Comparison of ENCODE assay signal across 2 cellular contexts in genomic region chr11:35617316-35617686, GRCh38.
TF ChIP-seq lines count a peak whose summit lies in the region.

No MANE protein-coding gene starts in this region.

TF ChIP-seq in SK-N-SH, 30 proteins besides CTCF, POLR2A, EP300 and RAD21 (continued from another document):
- TF ChIP-seq, protein P1, sequence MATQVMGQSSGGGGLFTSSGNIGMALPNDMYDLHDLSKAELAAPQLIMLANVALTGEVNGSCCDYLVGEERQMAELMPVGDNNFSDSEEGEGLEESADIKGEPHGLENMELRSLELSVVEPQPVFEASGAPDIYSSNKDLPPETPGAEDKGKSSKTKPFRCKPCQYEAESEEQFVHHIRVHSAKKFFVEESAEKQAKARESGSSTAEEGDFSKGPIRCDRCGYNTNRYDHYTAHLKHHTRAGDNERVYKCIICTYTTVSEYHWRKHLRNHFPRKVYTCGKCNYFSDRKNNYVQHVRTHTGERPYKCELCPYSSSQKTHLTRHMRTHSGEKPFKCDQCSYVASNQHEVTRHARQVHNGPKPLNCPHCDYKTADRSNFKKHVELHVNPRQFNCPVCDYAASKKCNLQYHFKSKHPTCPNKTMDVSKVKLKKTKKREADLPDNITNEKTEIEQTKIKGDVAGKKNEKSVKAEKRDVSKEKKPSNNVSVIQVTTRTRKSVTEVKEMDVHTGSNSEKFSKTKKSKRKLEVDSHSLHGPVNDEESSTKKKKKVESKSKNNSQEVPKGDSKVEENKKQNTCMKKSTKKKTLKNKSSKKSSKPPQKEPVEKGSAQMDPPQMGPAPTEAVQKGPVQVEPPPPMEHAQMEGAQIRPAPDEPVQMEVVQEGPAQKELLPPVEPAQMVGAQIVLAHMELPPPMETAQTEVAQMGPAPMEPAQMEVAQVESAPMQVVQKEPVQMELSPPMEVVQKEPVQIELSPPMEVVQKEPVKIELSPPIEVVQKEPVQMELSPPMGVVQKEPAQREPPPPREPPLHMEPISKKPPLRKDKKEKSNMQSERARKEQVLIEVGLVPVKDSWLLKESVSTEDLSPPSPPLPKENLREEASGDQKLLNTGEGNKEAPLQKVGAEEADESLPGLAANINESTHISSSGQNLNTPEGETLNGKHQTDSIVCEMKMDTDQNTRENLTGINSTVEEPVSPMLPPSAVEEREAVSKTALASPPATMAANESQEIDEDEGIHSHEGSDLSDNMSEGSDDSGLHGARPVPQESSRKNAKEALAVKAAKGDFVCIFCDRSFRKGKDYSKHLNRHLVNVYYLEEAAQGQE (IDR thresholded peaks at IDR 0.05; ENCODE audit: low read depth, low read length): no peak
- no peak for TF ChIP-seq CHD2 (IDR thresholded peaks at IDR 0.05; ENCODE audit: low read length, partially characterized antibody)
- no peak for TF ChIP-seq GATA2 (CRISPR knock-in tag; IDR thresholded peaks at IDR 0.05)
- TF ChIP-seq RCOR1 (IDR thresholded peaks at IDR 0.05; ENCODE audit: low read length): no peak
- TF ChIP-seq MXI1 (IDR thresholded peaks at IDR 0.05; ENCODE audit: low read depth, low read length): no peak
- TF ChIP-seq, protein P2, sequence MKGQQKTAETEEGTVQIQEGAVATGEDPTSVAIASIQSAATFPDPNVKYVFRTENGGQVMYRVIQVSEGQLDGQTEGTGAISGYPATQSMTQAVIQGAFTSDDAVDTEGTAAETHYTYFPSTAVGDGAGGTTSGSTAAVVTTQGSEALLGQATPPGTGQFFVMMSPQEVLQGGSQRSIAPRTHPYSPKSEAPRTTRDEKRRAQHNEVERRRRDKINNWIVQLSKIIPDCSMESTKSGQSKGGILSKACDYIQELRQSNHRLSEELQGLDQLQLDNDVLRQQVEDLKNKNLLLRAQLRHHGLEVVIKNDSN (IDR thresholded peaks at IDR 0.05; ENCODE audit: borderline replicate concordance, low read depth): no peak
- no peak for TF ChIP-seq POLR2AphosphoS5 (IDR thresholded peaks at IDR 0.05; ENCODE audit: low read depth, low read length)
- TF ChIP-seq RFX5 (IDR thresholded peaks at IDR 0.05; ENCODE audit: low read length): no peak

TF ChIP-seq in SK-N-SH treated with all-trans-retinoic acid at 6 μM for 48 hours, 23 proteins besides CTCF, POLR2A, EP300 and RAD21 (continued from another document):
- TF ChIP-seq CSRNP3 (CRISPR knock-in tag; IDR thresholded peaks at IDR 0.05) (no peak), RARB (CRISPR knock-in tag; IDR thresholded peaks at IDR 0.05) (no peak), GLIS3 (CRISPR knock-in tag; IDR thresholded peaks at IDR 0.05) (no peak), TOX (CRISPR knock-in tag; IDR thresholded peaks at IDR 0.05; ENCODE audit: borderline replicate concordance) (no peak), ESRRG (CRISPR knock-in tag; IDR thresholded peaks at IDR 0.05) (no peak), ZNF565 (CRISPR knock-in tag; conservative IDR thresholded peaks at IDR 0.05; ENCODE audit: low read depth) (no peak), OSR1 (CRISPR knock-in tag; IDR thresholded peaks at IDR 0.05) (no peak), ZNF8 (CRISPR knock-in tag; IDR thresholded peaks at IDR 0.05) (no peak), SNAI2 (CRISPR knock-in tag; IDR thresholded peaks at IDR 0.05) (no peak), ZFP30 (CRISPR knock-in tag; IDR thresholded peaks at IDR 0.05) (no peak), POU6F1 (CRISPR knock-in tag; IDR thresholded peaks at IDR 0.05; ENCODE audit: borderline replicate concordance, low read depth) (no peak)
- TF ChIP-seq, protein P3, sequence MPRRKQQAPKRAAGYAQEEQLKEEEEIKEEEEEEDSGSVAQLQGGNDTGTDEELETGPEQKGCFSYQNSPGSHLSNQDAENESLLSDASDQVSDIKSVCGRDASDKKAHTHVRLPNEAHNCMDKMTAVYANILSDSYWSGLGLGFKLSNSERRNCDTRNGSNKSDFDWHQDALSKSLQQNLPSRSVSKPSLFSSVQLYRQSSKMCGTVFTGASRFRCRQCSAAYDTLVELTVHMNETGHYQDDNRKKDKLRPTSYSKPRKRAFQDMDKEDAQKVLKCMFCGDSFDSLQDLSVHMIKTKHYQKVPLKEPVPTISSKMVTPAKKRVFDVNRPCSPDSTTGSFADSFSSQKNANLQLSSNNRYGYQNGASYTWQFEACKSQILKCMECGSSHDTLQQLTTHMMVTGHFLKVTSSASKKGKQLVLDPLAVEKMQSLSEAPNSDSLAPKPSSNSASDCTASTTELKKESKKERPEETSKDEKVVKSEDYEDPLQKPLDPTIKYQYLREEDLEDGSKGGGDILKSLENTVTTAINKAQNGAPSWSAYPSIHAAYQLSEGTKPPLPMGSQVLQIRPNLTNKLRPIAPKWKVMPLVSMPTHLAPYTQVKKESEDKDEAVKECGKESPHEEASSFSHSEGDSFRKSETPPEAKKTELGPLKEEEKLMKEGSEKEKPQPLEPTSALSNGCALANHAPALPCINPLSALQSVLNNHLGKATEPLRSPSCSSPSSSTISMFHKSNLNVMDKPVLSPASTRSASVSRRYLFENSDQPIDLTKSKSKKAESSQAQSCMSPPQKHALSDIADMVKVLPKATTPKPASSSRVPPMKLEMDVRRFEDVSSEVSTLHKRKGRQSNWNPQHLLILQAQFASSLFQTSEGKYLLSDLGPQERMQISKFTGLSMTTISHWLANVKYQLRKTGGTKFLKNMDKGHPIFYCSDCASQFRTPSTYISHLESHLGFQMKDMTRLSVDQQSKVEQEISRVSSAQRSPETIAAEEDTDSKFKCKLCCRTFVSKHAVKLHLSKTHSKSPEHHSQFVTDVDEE (CRISPR knock-in tag; IDR thresholded peaks at IDR 0.05): no peak
